ENCODE assay signal across 12 cellular contexts in the genomic region with DNA sequence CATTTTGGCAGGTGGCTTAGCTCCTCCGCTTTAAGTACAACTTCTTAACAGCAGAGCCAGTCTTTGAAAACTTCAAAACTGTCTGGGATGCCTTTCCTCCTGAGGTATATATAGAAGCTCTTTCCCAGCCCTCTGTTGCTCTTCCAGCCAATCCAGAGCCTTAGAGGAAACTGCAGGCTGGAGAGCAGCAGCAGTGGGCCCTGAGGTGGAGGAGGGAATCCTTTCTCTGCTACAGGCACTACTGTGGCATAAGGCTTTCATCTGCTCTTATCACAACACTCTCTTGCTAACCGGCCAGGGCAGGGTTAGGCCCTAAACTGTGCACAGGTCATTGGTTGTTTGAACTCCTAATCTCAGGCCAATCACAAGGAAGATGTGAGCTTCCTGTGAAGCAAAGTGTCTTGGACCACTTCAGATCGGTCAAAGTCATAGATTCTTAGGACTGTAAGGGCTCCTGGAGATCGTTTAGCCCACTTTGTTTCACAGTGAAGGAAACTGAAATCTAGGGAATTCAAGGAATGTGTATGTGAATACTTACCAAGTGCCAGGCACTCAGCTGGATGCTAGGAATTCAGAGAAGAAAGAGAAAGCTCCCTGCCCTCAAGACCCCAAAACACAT. TPM values are rescaled to one million over a fixed set of nuclear protein-coding genes. Genes with fewer than 3 reads are reported as not detected.
DNase-seq lines count a peak whose midpoint lies in the region; ATAC-seq and TF ChIP-seq lines count a peak whose summit lies in the region.
"Had no signal": no experiment of that assay in that cellular context is flagged by ENCODE, and none has a peak within 500 bp of the region (broad histone marks: within the 10 kb centered on the region; RNA-seq: fewer than 3 reads in every experiment).

A gene with protein sequence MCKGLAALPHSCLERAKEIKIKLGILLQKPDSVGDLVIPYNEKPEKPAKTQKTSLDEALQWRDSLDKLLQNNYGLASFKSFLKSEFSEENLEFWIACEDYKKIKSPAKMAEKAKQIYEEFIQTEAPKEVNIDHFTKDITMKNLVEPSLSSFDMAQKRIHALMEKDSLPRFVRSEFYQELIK (minus strand): TSS at position 84 of the 619 bp plus-strand sequence. CDS start 81 bp downstream, at position 3.

- H3K4me3 ChIP-seq in esophagus muscularis mucosa = peak within 1 kb of the TSS; percentile 8 to 39 (median 23)
- no peak within 1 kb of the TSS for H3K4me3 ChIP-seq in mesenchymal stem cell (ENCODE audit: insufficient read depth in 1 of 2, low read depth in 1 of 2, low read length in 2 of 2)
- H3K4me3 ChIP-seq in thymus (ENCODE audit: low read length) = no peak within 1 kb of the TSS

- ATAC-seq in GM21737 (IDR thresholded peaks at IDR 0.05; ENCODE audit: unreplicated experiment) = no peak
- ATAC-seq: HCT116 had no signal

- intact Hi-C loops in esophagus muscularis mucosa (cut with DNase I) = no loop called here

- H3K4me1 ChIP-seq in esophagus muscularis mucosa (peaks cover 0 to 13% (median 4%) of the 10 kb centered on the region in 4 donors), mesenchymal stem cell (ENCODE audit: control insufficient read depth, insufficient read depth, low read depth, low read length) (peaks cover 8% of the 10 kb centered on the region), thymus (ENCODE audit: control insufficient read depth, insufficient read depth, low read length) (no peaks in the 10 kb centered on the region)

- H3K9ac ChIP-seq in mesenchymal stem cell (ENCODE audit: low read length) = no peak within 1 kb of the TSS

- H2BK12ac ChIP-seq in mesenchymal stem cell (ENCODE audit: low read length in 2 of 2) = peak within 1 kb of the TSS; percentile 10 to 71

- H3K79me1 ChIP-seq in mesenchymal stem cell (replicated peaks; ENCODE audit: low read length, poor library complexity, severe bottlenecking) = peaks cover 3% of the 10 kb centered on the region

- no peak for DNase-seq in esophagus muscularis mucosa (ENCODE audit: extremely low spot score)
- DNase-seq in mesenchymal stem cell = peak; percentile 45
- DNase-seq in substantia nigra (lab: John Stamatoyannopoulos, UW) = no peak
- no peak for DNase-seq in NCI-H774 (lab: John Stamatoyannopoulos, UW)
- no peak for DNase-seq in HuH-7.5 (ENCODE audit: low spot score)
- DNase-seq: activated CD4-positive, alpha-beta T cell treated with anti-CD3 and anti-CD28 coated beads, Interleukin-2, amount 10 ng/mL, durations not matched to agents 24 days and 14 days; effector memory CD4-positive, alpha-beta T cell; NCI-H2081 treated with DMSO at 0.1 percent for 48 hours had no signal

- 36% methylated on average over 4 of the region's 4 CpGs for WGBS in esophagus muscularis mucosa
- WGBS in mesenchymal stem cell = 23% methylated on average over 4 of the region's 4 CpGs
- WGBS in thymus = 82% methylated on average over 4 of the region's 4 CpGs

- no peak within 1 kb of the TSS for H2BK120ac ChIP-seq in mesenchymal stem cell (ENCODE audit: low read depth, low read length)

- peak within 1 kb of the TSS; percentile 55 for H3K4me2 ChIP-seq in mesenchymal stem cell (ENCODE audit: low read length, poor library complexity, severe bottlenecking)

- no peak within 1 kb of the TSS for H3K4ac ChIP-seq in mesenchymal stem cell (ENCODE audit: low read depth in 1 of 2, low read length in 2 of 2)

- H3K23ac ChIP-seq in mesenchymal stem cell (ENCODE audit: low read length in 2 of 2) = no peak within 1 kb of the TSS

- TF ChIP-seq CTCF in esophagus muscularis mucosa (IDR thresholded peaks at IDR 0.05) = no peak

- H3K9me3 ChIP-seq in esophagus muscularis mucosa (no peaks in the 10 kb centered on the region), mesenchymal stem cell (ENCODE audit: control insufficient read depth, low read length) (no peaks in the 10 kb centered on the region), thymus (ENCODE audit: control insufficient read depth) (no peaks in the 10 kb centered on the region)

- no peak within 1 kb of the TSS for H2BK15ac ChIP-seq in mesenchymal stem cell (ENCODE audit: low read depth, poor library complexity, severe bottlenecking)

- peak within 1 kb of the TSS; percentile 9 to 70 (median 50) for H3K27ac ChIP-seq in esophagus muscularis mucosa (replicated peaks in 1 of 4)
- peak within 1 kb of the TSS; percentile 97 for H3K27ac ChIP-seq in mesenchymal stem cell (ENCODE audit: low read length, poor library complexity, severe bottlenecking)
- H3K27ac ChIP-seq in thymus (ENCODE audit: low read depth) = no peak within 1 kb of the TSS
- H3K27ac ChIP-seq in substantia nigra (ENCODE audit: low read depth, low read length, poor library complexity, severe bottlenecking) = no peak within 1 kb of the TSS

- TF ChIP-seq POLR2A in esophagus muscularis mucosa (IDR thresholded peaks at IDR 0.05; ENCODE audit: low read depth) = no peak

- H4K91ac ChIP-seq in mesenchymal stem cell (ENCODE audit: low read length) = peak within 1 kb of the TSS; percentile 6

- peak within 1 kb of the TSS; percentile 77 for H4K8ac ChIP-seq in mesenchymal stem cell (ENCODE audit: low read length)

- H2AFZ ChIP-seq in mesenchymal stem cell (ENCODE audit: low read depth, low read length) = peak within 1 kb of the TSS; percentile 36

- no peak for TF ChIP-seq RAD21 in Ishikawa (IDR thresholded peaks at IDR 0.05; ENCODE audit: low read depth)

- TF ChIP-seq EP300 in Ishikawa (IDR thresholded peaks at IDR 0.05; ENCODE audit: borderline replicate concordance) (no peak), esophagus muscularis mucosa (IDR thresholded peaks at IDR 0.05) (no peak)

- H3K27me3 ChIP-seq in esophagus muscularis mucosa = no peaks in the 10 kb centered on the region
- no peaks in the 10 kb centered on the region for H3K27me3 ChIP-seq in mesenchymal stem cell (ENCODE audit: control insufficient read depth in 1 of 2, insufficient read depth in 1 of 2, low read length in 2 of 2)
- H3K27me3 ChIP-seq in thymus (ENCODE audit: control insufficient read depth, insufficient read depth) = no peaks in the 10 kb centered on the region

- H3K36me3 ChIP-seq in esophagus muscularis mucosa (no peaks in the 10 kb centered on the region), mesenchymal stem cell (ENCODE audit: control insufficient read depth in 1 of 2, insufficient read depth in 2 of 2, low read depth in 1 of 2, low read length in 2 of 2) (no peaks in the 10 kb centered on the region), thymus (ENCODE audit: control insufficient read depth, insufficient read depth) (no peaks in the 10 kb centered on the region)

- H2BK5ac ChIP-seq in mesenchymal stem cell (ENCODE audit: low read depth, low read length, poor library complexity, severe bottlenecking) = peak within 1 kb of the TSS; percentile 77

- H3K18ac ChIP-seq in mesenchymal stem cell (ENCODE audit: low read depth in 1 of 2, low read length in 2 of 2) = peak within 1 kb of the TSS in 1 of 2 experiments; percentile 91

- H3K14ac ChIP-seq in mesenchymal stem cell (ENCODE audit: low read length in 2 of 2) = peak within 1 kb of the TSS in 1 of 2 experiments; percentile 41

- peak within 1 kb of the TSS; percentile 94 for H2AK5ac ChIP-seq in mesenchymal stem cell (ENCODE audit: low read length, severe bottlenecking)

TF ChIP-seq in Ishikawa, 13 proteins besides CTCF, POLR2A, EP300 and RAD21:
- TF ChIP-seq TAF1 (IDR thresholded peaks at IDR 0.05; ENCODE audit: low read depth) (no peak), TEAD4 (IDR thresholded peaks at IDR 0.05) (peak; percentile 90)

RNA-seq across cellular contexts. Expression of the gene that starts here (rescaled TPM):
- 100 to 1,000 TPM in 3 of 4 donors, 10 to 100 TPM in 1; 88.9 to 455 (median 205) TPM for total RNA-seq in esophagus muscularis mucosa
- 54.5 TPM for polyA plus RNA-seq in mesenchymal stem cell (2013, experiment 1 of 2)
- polyA plus RNA-seq in mesenchymal stem cell (2013, experiment 2 of 2) = 51.6 TPM
- 26.2 TPM for polyA plus RNA-seq in thymus

Comparison
In these comparisons a context has a peak if more than half of its experiments do, and no peak if none do; other contexts are left out.
1. H3K27ac ChIP-seq: peak in esophagus muscularis mucosa (4 of 4) and mesenchymal stem cell (single experiment); none in thymus (single experiment) and substantia nigra (single experiment).
2. H3K4me3 ChIP-seq: peak in esophagus muscularis mucosa (4 of 4); none in mesenchymal stem cell (0 of 2) and thymus (single experiment).